9 cellular contexts compared by ENCODE assay signal in the genomic region with DNA sequence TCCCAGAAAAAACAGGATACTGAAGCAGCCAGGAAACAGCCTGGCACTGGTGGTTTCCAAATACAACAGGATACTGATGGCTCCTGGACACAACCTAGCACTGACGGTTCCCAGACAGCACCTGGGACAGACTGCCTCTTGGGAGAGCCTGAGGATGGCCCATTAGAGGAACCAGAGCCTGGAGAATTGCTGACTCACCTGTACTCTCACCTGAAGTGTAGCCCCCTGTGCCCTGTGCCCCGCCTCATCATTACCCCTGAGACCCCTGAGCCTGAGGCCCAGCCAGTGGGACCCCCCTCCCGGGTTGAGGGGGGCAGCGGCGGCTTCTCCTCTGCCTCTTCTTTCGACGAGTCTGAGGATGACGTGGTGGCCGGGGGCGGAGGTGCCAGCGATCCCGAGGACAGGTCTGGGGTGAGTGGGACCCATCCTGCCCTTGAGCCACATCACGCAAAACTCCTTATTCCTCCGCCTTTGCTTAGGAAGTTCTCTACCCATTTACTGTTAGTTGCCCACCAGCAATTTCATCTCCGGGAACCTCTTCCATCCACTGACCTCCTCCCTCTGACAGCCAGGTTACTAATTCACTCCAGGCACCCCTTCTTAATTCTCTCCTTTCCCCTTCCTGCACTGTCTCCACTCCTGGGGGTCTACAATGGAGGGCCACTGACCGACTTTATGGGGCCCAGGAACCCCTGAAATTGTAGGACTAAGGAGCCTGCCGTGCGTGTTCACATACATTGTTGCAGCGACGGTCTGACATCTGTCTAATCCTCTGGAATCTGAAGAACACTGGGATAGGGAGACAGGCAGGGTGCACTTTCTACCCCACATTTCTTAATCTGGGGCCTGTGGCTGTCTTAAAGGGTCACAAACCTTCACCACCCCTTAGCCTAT. TPM values are rescaled to one million over a fixed set of nuclear protein-coding genes. Genes with fewer than 3 reads are reported as not detected.
DNase-seq lines count a peak whose midpoint lies in the region; ATAC-seq, FAIRE-seq and TF ChIP-seq lines count a peak whose summit lies in the region.
"Had no signal": no experiment of that assay in that cellular context is flagged by ENCODE, and none has a peak within 500 bp of the region (broad histone marks: within the 10 kb centered on the region; RNA-seq: fewer than 3 reads in every experiment).

No MANE protein-coding gene starts in this region.

- H3K4me1 ChIP-seq in ACC112 (ENCODE audit: control insufficient read depth, insufficient read depth, low read length, unreplicated experiment) (peaks cover 18% of the 10 kb centered on the region), IMR-90 (ENCODE audit: control insufficient read depth, insufficient read depth, low read length) (peaks cover 11% of the 10 kb centered on the region), astrocyte (ENCODE audit: insufficient read depth, low read length) (peaks cover 59% of the 10 kb centered on the region), kidney (ENCODE audit: control insufficient read depth in 1 of 2, insufficient read depth in 1 of 2, low read depth in 1 of 2, low read length in 2 of 2) (peaks cover 22 to 41% of the 10 kb centered on the region in 2 donors), stomach (peaks cover 46 to 84% (median 69%) of the 10 kb centered on the region in 4 donors)

- 12% methylated on average over 8 of the region's 20 CpGs; no CpG with 5 or more reads in 1 of the 2 experiments for WGBS in IMR-90 (ENCODE audit: extremely low coverage in 2 of 2, insufficient read length in 1 of 2), 2 experiments
- 13 to 31% (median 21%) methylated on average over 11 to 20 of the region's 20 CpGs for WGBS in stomach, 5 donors

- H4K20me1 ChIP-seq in IMR-90 (ENCODE audit: insufficient read depth, low read length) = peaks cover 20% of the 10 kb centered on the region; the same call in 1 of the 2 replicates
- H4K20me1 ChIP-seq in astrocyte (ENCODE audit: insufficient read depth, low read length) = peaks cover 35% of the 10 kb centered on the region

- no peaks in the 10 kb centered on the region for H3K9me3 Mint-ChIP-seq in astrocyte (ENCODE audit: unreplicated experiment)

- peak overlapping the region; percentile 83 for H2BK5ac ChIP-seq in IMR-90 (ENCODE audit: low read depth, low read length, poor library complexity, severe bottlenecking)

- H3K4me3 ChIP-seq in ACC112 (ENCODE audit: low read depth, low read length) = peak overlapping the region; percentile 85
- H3K4me3 ChIP-seq in IMR-90 (ENCODE audit: insufficient read depth, low read depth, low read length) = peak overlapping the region; percentile 86
- H3K4me3 ChIP-seq in astrocyte (ENCODE audit: insufficient read depth, low read depth, low read length) = peak overlapping the region; percentile 76
- H3K4me3 ChIP-seq in kidney (ENCODE audit: low read length in 2 of 2) = peak overlapping the region; percentile 83 to 99
- peak overlapping the region; percentile 75 to 88 (median 84) for H3K4me3 ChIP-seq in stomach

- dilution Hi-C loops in IMR-90 (cut with HindIII; ENCODE audit: low sequenced_read_pairs, unreplicated experiment) = no loop called here

- no peaks in the 10 kb centered on the region for H3K27me3 Mint-ChIP-seq in astrocyte (ENCODE audit: low read depth, unreplicated experiment)

- peak overlapping the region; percentile 90 for H2AK9ac ChIP-seq in IMR-90 (replicated peaks; ENCODE audit: low read depth, low read length, poor library complexity)

- no peaks in the 10 kb centered on the region for H3K36me3 ChIP-seq in ACC112 (ENCODE audit: insufficient read depth, low read length)
- peaks cover 8% of the 10 kb centered on the region; the same call in 1 of the 2 replicates for H3K36me3 ChIP-seq in IMR-90 (ENCODE audit: control insufficient read depth, insufficient read depth, low read length)
- H3K36me3 ChIP-seq in astrocyte (ENCODE audit: insufficient read depth, low read length) = no peaks in the 10 kb centered on the region
- H3K36me3 ChIP-seq in kidney (ENCODE audit: control insufficient read depth in 1 of 2, insufficient read depth in 2 of 2, low read length in 2 of 2) = no peaks in the 10 kb centered on the region
- H3K36me3 ChIP-seq in stomach = peaks cover 0 to 18% (median 7%) of the 10 kb centered on the region in 4 donors

- H3K79me1 ChIP-seq in IMR-90 (ENCODE audit: low read depth in 1 of 2, low read length in 2 of 2) = peaks cover 17 to 68% of the 10 kb centered on the region in 2 experiments

- peak overlapping the region; percentile 96 for H3K27ac Mint-ChIP-seq in astrocyte (ENCODE audit: unreplicated experiment)

- no peaks in the 10 kb centered on the region for H3K9me3 ChIP-seq in IMR-90 (ENCODE audit: control insufficient read depth, insufficient read depth, low read length)
- no peaks in the 10 kb centered on the region for H3K9me3 ChIP-seq in astrocyte (ENCODE audit: insufficient read depth, low read depth, low read length)
- H3K9me3 ChIP-seq in kidney (ENCODE audit: control insufficient read depth in 1 of 2, low read length in 2 of 2) = no peaks in the 10 kb centered on the region
- H3K9me3 ChIP-seq in stomach = no peaks in the 10 kb centered on the region

- H2BK15ac ChIP-seq in IMR-90 (ENCODE audit: low read depth, low read length) = 0 out of 3 replicates have a peak overlapping the region, but pooled peaks have one; percentile 19

- peak overlapping the region; percentile 97 for H3K9ac ChIP-seq in IMR-90 (ENCODE audit: low read depth, low read length)
- H3K9ac ChIP-seq in astrocyte (ENCODE audit: low read length) = peak overlapping the region; percentile 93
- H3K9ac ChIP-seq in kidney (ENCODE audit: low read length in 2 of 2) = peak overlapping the region; percentile 81 to 99

- peak overlapping the region; percentile 49 for H2BK120ac ChIP-seq in IMR-90 (ENCODE audit: low read depth, low read length)

- H3K56ac ChIP-seq in IMR-90 (ENCODE audit: extremely low read depth, insufficient read depth, low read length) = peak overlapping the region; percentile 79; the same call in 1 of the 2 replicates

- BruUV-seq in IMR-90 (replicated peaks; lab: Mats Ljungman, UMichigan) = no TSS peak

- peaks cover 29% of the 10 kb centered on the region for H3K4me1 Mint-ChIP-seq in astrocyte (ENCODE audit: low read depth, unreplicated experiment)

- H3K18ac ChIP-seq in IMR-90 (ENCODE audit: low read depth, low read length) = peak overlapping the region; percentile 6; the same call in 1 of the 2 replicates

- no peak for FAIRE-seq in astrocyte (lab: Jason Lieb, UNC)
- no peak for FAIRE-seq in kidney (lab: Jason Lieb, UNC)
- FAIRE-seq: islet of Langerhans had no signal

- H3K79me2 ChIP-seq in ACC112 (ENCODE audit: control insufficient read depth, insufficient read depth, low read length, unreplicated experiment) (peaks cover 42% of the 10 kb centered on the region), astrocyte (ENCODE audit: insufficient read depth, low read length) (peaks cover 66% of the 10 kb centered on the region)

- intact Hi-C loops in IMR-90 (cut with micrococcal nuclease) = loop anchor here (2.0 to 5.0 kb wide), 2 partner anchors 33 to 79 kb away; a partner anchor contains a TSS
- intact Hi-C loops in kidney (cut with DNase I) = no loop called here
- intact Hi-C loops in stomach (cut with DNase I; ENCODE audit: low total_unique reads) = no loop called here

- H3K27ac ChIP-seq in ACC112 (ENCODE audit: low read depth, low read length) (peak overlapping the region; percentile 99), IMR-90 (ENCODE audit: insufficient read depth, low read length) (peak overlapping the region; percentile 96), astrocyte (ENCODE audit: low read depth, low read length) (peak overlapping the region; percentile 100), kidney (ENCODE audit: low read depth in 2 of 2, low read length in 2 of 2) (peak overlapping the region; percentile 95 to 98), stomach (peak overlapping the region; percentile 98 to 100 (median 99))

- ATAC-seq in IMR-90 (ENCODE audit: low read depth) (no peak), GM21529 (IDR thresholded peaks at IDR 0.05; ENCODE audit: unreplicated experiment) (no peak), HG03354 (IDR thresholded peaks at IDR 0.05; ENCODE audit: poor library complexity, severe bottlenecking, unreplicated experiment) (no peak)

- TF ChIP-seq RAD21 in IMR-90 (IDR thresholded peaks at IDR 0.05; ENCODE audit: low read length) = no peak

- no peak for TF ChIP-seq EP300 in stomach (IDR thresholded peaks at IDR 0.05)

- peak; percentile 15 for DNase-seq in IMR-90
- DNase-seq in astrocyte (ENCODE audit: low read depth) = no peak
- peak; percentile 89 for DNase-seq in kidney
- no peak for DNase-seq in stomach
- DNase-seq in germinal center (ENCODE audit: low spot score) = no peak

- H3K4ac ChIP-seq in IMR-90 (ENCODE audit: low read depth, low read length) = peak overlapping the region; percentile 69

- POLR2A ChIA-PET in IMR-90 (lab: Charles Lee; ENCODE audit: unreplicated experiment) = no interaction called here

- H3K27me3 ChIP-seq in ACC112 (ENCODE audit: insufficient read depth, low read length) = no peaks in the 10 kb centered on the region
- no peaks in the 10 kb centered on the region for H3K27me3 ChIP-seq in IMR-90 (ENCODE audit: control insufficient read depth, insufficient read depth, low read length)
- no peaks in the 10 kb centered on the region for H3K27me3 ChIP-seq in astrocyte (ENCODE audit: insufficient read depth, low read length)
- H3K27me3 ChIP-seq in stomach = no peaks in the 10 kb centered on the region

- CTCF ChIA-PET in IMR-90 (lab: Yijun Ruan, JAX) = interaction anchor here (0.9 kb wide), 1 partner anchor 27 kb away, joined by 4 read pairs; no protein-coding TSS in a partner anchor

- TF ChIP-seq CTCF in IMR-90 (conservative IDR thresholded peaks at IDR 0.05; ENCODE audit: low read depth, low read length) (no peak), astrocyte (IDR thresholded peaks at IDR 0.05; ENCODE audit: insufficient read depth, low read depth, low read length) (no peak), kidney (IDR thresholded peaks at IDR 0.05; ENCODE audit: borderline replicate concordance, extremely low read depth, insufficient read depth) (no peak), stomach (IDR thresholded peaks at IDR 0.05) (no peak)

- in situ Hi-C loops in IMR-90 (cut with MboI; ENCODE audit: low sequenced_read_pairs) = no loop called here

- TF ChIP-seq POLR2A in IMR-90 (IDR thresholded peaks at IDR 0.05; ENCODE audit: low read depth, low read length) (peak; percentile 56; the same call in 1 of the 2 replicates), stomach (IDR thresholded peaks at IDR 0.05) (no peak)

- H3K4me2 ChIP-seq in IMR-90 (ENCODE audit: low read depth, low read length) (peak overlapping the region; percentile 91), astrocyte (ENCODE audit: low read length) (peak overlapping the region; percentile 99)

- peak overlapping the region; percentile 86 for H2AK5ac ChIP-seq in IMR-90 (ENCODE audit: low read depth, low read length)

- H4K8ac ChIP-seq in IMR-90 (ENCODE audit: low read depth in 2 of 2, low read length in 2 of 2) = peak overlapping the region; percentile 55 to 70; a peak in 2 of 4 replicates

- peak overlapping the region; percentile 86 for H3K14ac ChIP-seq in IMR-90 (replicated peaks; ENCODE audit: low read depth, low read length)

- H4K5ac ChIP-seq in IMR-90 (ENCODE audit: low read depth, low read length) = peak overlapping the region; percentile 84; the same call in 1 of the 2 replicates

- H3K23ac ChIP-seq in IMR-90 (ENCODE audit: low read depth, low read length) = peak overlapping the region; percentile 97

- peaks cover 16% of the 10 kb centered on the region; the same call in 1 of the 2 replicates for H3K9me1 ChIP-seq in IMR-90 (ENCODE audit: insufficient read depth, low read length)

- no peak overlapping the region; the same call in 1 of the 2 replicates for H2BK20ac ChIP-seq in IMR-90 (ENCODE audit: low read depth, low read length)

- peak overlapping the region; percentile 65 for H2AFZ ChIP-seq in ACC112 (ENCODE audit: low read length, unreplicated experiment)
- peak overlapping the region; percentile 82 for H2AFZ ChIP-seq in IMR-90 (replicated peaks; ENCODE audit: low read length, poor library complexity)
- no peak overlapping the region for H2AFZ ChIP-seq in astrocyte (ENCODE audit: low read depth, low read length)

- peak overlapping the region; percentile 97 for H3K4me3 Mint-ChIP-seq in astrocyte (ENCODE audit: unreplicated experiment)

- peaks cover 4% of the 10 kb centered on the region for H3K36me3 Mint-ChIP-seq in astrocyte (ENCODE audit: low read depth, unreplicated experiment)

- peak overlapping the region; percentile 77 for H4K91ac ChIP-seq in IMR-90 (ENCODE audit: insufficient read depth, low read depth, low read length)

RNA-seq across cellular contexts. Expression of a gene that starts 1.2 kb away (rescaled TPM):
- total RNA-seq in IMR-90 (2012; rRNA removed) (7.7 and 8.6 TPM in 2 replicates), astrocyte (19.0 and 19.7 TPM in 2 replicates), kidney (27.9 TPM), stomach (10 to 100 TPM; 17.8 to 84.0 (median 31.4) TPM)
- polyA plus RNA-seq in IMR-90 (2012; rRNA removed) (8.6 and 9.4 TPM in 2 replicates), kidney (ENCODE audit: insufficient read depth, low read depth, low replicate concordance) (14.3 TPM), stomach (10 to 100 TPM; 19.7 to 32.2 (median 20.5) TPM)
- polyA plus RNA-seq in IMR-90 (2012; cell fraction: cytosol; rRNA removed) = 6.5 and 8.3 TPM in 2 replicates
- 6.8 and 11.6 TPM in 2 replicates for polyA plus RNA-seq in IMR-90 (2012; cell fraction: nucleus; rRNA removed; ENCODE audit: low replicate concordance)

RNA-seq across cellular contexts. Expression of a gene that starts 1.4 kb away (rescaled TPM):
- total RNA-seq in IMR-90 (2012; rRNA removed) (14.2 and 14.9 TPM in 2 replicates), astrocyte (26.0 and 29.4 TPM in 2 replicates), kidney (55.3 TPM), stomach (10 to 100 TPM; 40.9 to 91.5 (median 52.3) TPM)
- polyA plus RNA-seq in IMR-90 (2012; rRNA removed) (23.2 and 23.5 TPM in 2 replicates), kidney (ENCODE audit: insufficient read depth, low read depth, low replicate concordance) (45.8 TPM), stomach (10 to 100 TPM; 26.9 to 35.2 (median 29.2) TPM)
- polyA plus RNA-seq in IMR-90 (2012; cell fraction: cytosol; rRNA removed) = 12.9 and 22.5 TPM in 2 replicates
- polyA plus RNA-seq in IMR-90 (2012; cell fraction: nucleus; rRNA removed; ENCODE audit: low replicate concordance) = 64.0 and 115 TPM in 2 replicates

RNA-seq across cellular contexts. Expression of a gene that starts 27.7 kb away (rescaled TPM):
- total RNA-seq in IMR-90 (2012; rRNA removed) = 6.3 and 6.9 TPM in 2 replicates
- polyA plus RNA-seq in IMR-90 (2012; rRNA removed) = 29.0 and 29.8 TPM in 2 replicates
- polyA plus RNA-seq in IMR-90 (2012; cell fraction: cytosol; rRNA removed) = 45.8 and 88.1 TPM in 2 replicates
- 107 and 168 TPM in 2 replicates for polyA plus RNA-seq in IMR-90 (2012; cell fraction: nucleus; rRNA removed; ENCODE audit: low replicate concordance)
- 79.3 and 82.9 TPM in 2 replicates for total RNA-seq in astrocyte
- total RNA-seq in kidney = 24.3 TPM
- 3.3 TPM for polyA plus RNA-seq in kidney (ENCODE audit: insufficient read depth, low read depth, low replicate concordance)
- 100 to 1,000 TPM in 2 of 5 donors, 10 to 100 TPM in 3; 14.7 to 254 (median 31.6) TPM for total RNA-seq in stomach
- polyA plus RNA-seq in stomach = 10 to 100 TPM; 10.1 to 12.9 (median 11.6) TPM

RNA-seq across cellular contexts. Expression of a gene that starts 32.1 kb away (rescaled TPM):
- 0.28 and 0.54 TPM in 2 replicates for total RNA-seq in IMR-90 (2012; rRNA removed)
- polyA plus RNA-seq in IMR-90 (2012; rRNA removed) = 4.9 and 5.4 TPM in 2 replicates
- 4.2 and 5.8 TPM in 2 replicates for polyA plus RNA-seq in IMR-90 (2012; cell fraction: cytosol; rRNA removed)
- polyA plus RNA-seq in IMR-90 (2012; cell fraction: nucleus; rRNA removed; ENCODE audit: low replicate concordance) = 6.8 and 12.2 TPM in 2 replicates
- total RNA-seq in astrocyte = 9.6 and 10.1 TPM in 2 replicates
- 8.7 TPM for total RNA-seq in kidney
- polyA plus RNA-seq in kidney (ENCODE audit: insufficient read depth, low read depth, low replicate concordance) = 8.9 TPM
- total RNA-seq in stomach = 10 to 100 TPM in 2 of 5 donors, 1 to 10 TPM in 2, under 1 TPM in 1; 0.73 to 24.6 (median 8.2) TPM
- polyA plus RNA-seq in stomach = 1 to 10 TPM; 5.5 to 9.7 (median 8.2) TPM

RNA-seq across cellular contexts. Expression of a gene that starts 32.9 kb away (rescaled TPM):
- 28.3 and 30.3 TPM in 2 replicates for total RNA-seq in IMR-90 (2012; rRNA removed)
- polyA plus RNA-seq in IMR-90 (2012; rRNA removed) = 81.3 and 158 TPM in 2 replicates
- 89.7 and 101 TPM in 2 replicates for polyA plus RNA-seq in IMR-90 (2012; cell fraction: cytosol; rRNA removed)
- 76.5 and 101 TPM in 2 replicates for polyA plus RNA-seq in IMR-90 (2012; cell fraction: nucleus; rRNA removed; ENCODE audit: low replicate concordance)
- 60.0 and 67.0 TPM in 2 replicates for total RNA-seq in astrocyte
- 48.7 TPM for total RNA-seq in kidney
- polyA plus RNA-seq in kidney (ENCODE audit: insufficient read depth, low read depth, low replicate concordance) = 52.6 TPM
- 100 to 1,000 TPM in 2 of 5 donors, 10 to 100 TPM in 2, 1 to 10 TPM in 1; 4.9 to 258 (median 46.0) TPM for total RNA-seq in stomach
- polyA plus RNA-seq in stomach = 10 to 100 TPM; 33.1 to 74.6 (median 71.6) TPM

Comparison
In these comparisons a context has a peak if more than half of its experiments do, and no peak if none do; other contexts are left out.
1. DNase-seq: peak in IMR-90 (single experiment) and kidney (single experiment); none in astrocyte (single experiment), stomach (single experiment) and germinal center (single experiment).
2. Peak in every context shown above with its lines, with median percentiles within 50 percentile points of each other: H3K27ac ChIP-seq, H3K4me3 ChIP-seq and H3K9ac ChIP-seq.